ENCODE assay signal across 1 cellular context in the genomic region with DNA sequence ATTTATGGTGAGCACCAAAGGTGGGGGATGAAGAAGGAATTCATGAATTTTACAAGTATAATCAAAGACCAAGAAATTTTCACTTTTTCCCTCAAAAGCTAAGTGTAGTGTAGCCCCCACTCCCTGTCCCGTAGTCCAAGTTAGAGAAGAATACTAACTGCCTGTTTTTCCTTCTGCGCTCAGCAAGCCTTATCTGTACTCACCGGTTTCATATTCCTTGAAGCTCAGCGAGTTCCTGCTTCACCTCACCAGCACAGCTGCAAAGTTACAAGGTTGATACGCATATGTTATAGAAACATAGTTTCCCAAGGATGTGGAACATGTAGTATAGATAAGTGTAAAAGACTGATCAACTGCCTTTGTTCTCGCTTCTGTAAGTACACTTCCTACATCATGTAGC.
TF ChIP-seq lines count a peak whose summit lies in the region.

No MANE protein-coding gene starts in this region.

TF ChIP-seq in K562, 482 proteins besides CTCF, POLR2A, EP300 and RAD21 (continued from another document):
- TF ChIP-seq, protein P1, sequence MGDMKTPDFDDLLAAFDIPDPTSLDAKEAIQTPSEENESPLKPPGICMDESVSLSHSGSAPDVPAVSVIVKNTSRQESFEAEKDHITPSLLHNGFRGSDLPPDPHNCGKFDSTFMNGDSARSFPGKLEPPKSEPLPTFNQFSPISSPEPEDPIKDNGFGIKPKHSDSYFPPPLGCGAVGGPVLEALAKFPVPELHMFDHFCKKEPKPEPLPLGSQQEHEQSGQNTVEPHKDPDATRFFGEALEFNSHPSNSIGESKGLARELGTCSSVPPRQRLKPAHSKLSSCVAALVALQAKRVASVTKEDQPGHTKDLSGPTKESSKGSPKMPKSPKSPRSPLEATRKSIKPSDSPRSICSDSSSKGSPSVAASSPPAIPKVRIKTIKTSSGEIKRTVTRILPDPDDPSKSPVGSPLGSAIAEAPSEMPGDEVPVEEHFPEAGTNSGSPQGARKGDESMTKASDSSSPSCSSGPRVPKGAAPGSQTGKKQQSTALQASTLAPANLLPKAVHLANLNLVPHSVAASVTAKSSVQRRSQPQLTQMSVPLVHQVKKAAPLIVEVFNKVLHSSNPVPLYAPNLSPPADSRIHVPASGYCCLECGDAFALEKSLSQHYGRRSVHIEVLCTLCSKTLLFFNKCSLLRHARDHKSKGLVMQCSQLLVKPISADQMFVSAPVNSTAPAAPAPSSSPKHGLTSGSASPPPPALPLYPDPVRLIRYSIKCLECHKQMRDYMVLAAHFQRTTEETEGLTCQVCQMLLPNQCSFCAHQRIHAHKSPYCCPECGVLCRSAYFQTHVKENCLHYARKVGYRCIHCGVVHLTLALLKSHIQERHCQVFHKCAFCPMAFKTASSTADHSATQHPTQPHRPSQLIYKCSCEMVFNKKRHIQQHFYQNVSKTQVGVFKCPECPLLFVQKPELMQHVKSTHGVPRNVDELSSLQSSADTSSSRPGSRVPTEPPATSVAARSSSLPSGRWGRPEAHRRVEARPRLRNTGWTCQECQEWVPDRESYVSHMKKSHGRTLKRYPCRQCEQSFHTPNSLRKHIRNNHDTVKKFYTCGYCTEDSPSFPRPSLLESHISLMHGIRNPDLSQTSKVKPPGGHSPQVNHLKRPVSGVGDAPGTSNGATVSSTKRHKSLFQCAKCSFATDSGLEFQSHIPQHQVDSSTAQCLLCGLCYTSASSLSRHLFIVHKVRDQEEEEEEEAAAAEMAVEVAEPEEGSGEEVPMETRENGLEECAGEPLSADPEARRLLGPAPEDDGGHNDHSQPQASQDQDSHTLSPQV (IDR thresholded peaks at IDR 0.05): peak; percentile 72
- TF ChIP-seq HMG20A (CRISPR knock-in tag; conservative IDR thresholded peaks at IDR 0.05) (no peak), ZNF134 (CRISPR knock-in tag; conservative IDR thresholded peaks at IDR 0.05) (no peak), FOXJ3 (CRISPR knock-in tag; IDR thresholded peaks at IDR 0.05) (no peak), PCBP1 (IDR thresholded peaks at IDR 0.05; ENCODE audit: low read depth, low read length, poor library complexity, severe bottlenecking) (no peak), BRCA1 (IDR thresholded peaks at IDR 0.05) (no peak), BRCA1 (CRISPR knock-in tag; IDR thresholded peaks at IDR 0.05) (no peak), PHF8 (IDR thresholded peaks at IDR 0.05; ENCODE audit: borderline replicate concordance, low read length) (no peak; the same call in 1 of the 2 replicates), ZNF217 (CRISPR knock-in tag; IDR thresholded peaks at IDR 0.05) (no peak)
- TF ChIP-seq, protein P2, sequence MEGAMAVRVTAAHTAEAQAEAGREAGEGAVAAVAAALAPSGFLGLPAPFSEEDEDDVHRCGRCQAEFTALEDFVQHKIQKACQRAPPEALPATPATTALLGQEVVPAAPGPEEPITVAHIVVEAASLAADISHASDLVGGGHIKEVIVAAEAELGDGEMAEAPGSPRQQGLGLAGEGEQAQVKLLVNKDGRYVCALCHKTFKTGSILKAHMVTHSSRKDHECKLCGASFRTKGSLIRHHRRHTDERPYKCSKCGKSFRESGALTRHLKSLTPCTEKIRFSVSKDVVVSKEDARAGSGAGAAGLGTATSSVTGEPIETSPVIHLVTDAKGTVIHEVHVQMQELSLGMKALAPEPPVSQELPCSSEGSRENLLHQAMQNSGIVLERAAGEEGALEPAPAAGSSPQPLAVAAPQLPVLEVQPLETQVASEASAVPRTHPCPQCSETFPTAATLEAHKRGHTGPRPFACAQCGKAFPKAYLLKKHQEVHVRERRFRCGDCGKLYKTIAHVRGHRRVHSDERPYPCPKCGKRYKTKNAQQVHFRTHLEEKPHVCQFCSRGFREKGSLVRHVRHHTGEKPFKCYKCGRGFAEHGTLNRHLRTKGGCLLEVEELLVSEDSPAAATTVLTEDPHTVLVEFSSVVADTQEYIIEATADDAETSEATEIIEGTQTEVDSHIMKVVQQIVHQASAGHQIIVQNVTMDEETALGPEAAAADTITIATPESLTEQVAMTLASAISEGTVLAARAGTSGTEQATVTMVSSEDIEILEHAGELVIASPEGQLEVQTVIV (CRISPR knock-in tag; IDR thresholded peaks at IDR 0.05; ENCODE audit: borderline replicate concordance): no peak
- TF ChIP-seq, protein P3, sequence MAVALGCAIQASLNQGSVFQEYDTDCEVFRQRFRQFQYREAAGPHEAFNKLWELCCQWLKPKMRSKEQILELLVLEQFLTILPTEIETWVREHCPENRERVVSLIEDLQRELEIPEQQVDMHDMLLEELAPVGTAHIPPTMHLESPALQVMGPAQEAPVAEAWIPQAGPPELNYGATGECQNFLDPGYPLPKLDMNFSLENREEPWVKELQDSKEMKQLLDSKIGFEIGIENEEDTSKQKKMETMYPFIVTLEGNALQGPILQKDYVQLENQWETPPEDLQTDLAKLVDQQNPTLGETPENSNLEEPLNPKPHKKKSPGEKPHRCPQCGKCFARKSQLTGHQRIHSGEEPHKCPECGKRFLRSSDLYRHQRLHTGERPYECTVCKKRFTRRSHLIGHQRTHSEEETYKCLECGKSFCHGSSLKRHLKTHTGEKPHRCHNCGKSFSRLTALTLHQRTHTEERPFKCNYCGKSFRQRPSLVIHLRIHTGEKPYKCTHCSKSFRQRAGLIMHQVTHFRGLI (CRISPR knock-in tag; IDR thresholded peaks at IDR 0.05): no peak
